In the genomic region with DNA sequence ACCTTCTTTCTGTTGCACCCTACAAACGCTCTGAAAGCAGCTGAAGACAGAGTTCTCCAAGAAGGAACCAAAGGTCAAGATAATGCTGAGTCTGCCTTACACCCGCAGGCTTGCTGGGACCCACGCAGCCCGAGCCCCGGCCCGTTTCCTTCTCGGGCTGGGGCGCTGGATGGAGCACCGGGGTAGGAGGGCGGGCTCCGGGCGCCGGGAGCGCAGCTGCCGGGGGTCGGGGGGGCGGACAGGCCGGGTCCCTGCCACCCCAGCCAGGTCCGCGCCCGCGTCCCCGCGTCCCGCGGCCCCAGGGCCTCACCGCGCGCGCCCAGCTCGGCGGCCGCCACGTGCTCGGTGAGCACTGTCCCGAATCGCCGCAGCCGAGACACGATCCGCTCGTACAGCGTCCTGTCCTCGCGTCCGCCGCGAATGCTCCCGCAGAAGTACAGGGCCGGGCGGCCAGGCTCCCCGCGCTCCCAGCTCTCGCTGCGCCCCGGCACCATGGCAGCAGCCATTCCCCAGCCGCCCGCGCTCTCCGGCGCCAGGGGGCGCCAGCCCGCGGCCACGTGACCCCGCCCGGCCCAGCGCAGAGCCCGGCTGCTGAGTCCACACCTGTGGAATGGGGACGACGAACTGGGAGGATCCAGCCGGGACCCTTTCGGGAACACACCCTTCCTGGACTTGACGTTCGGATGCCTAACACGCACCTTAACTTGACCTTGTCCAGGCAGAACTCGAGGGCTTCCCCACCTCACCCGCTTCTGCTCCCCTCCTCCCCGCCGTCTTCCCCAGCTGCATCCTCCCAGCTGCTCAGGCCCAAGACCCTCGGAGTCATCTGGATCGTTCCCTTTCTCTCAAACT, we compare ENCODE assay signal across 8 cellular contexts. TPM values are rescaled to one million over a fixed set of nuclear protein-coding genes. Genes with fewer than 3 reads are reported as not detected.
DNase-seq lines count a peak whose midpoint lies in the region; ATAC-seq and TF ChIP-seq lines count a peak whose summit lies in the region.

A gene with protein sequence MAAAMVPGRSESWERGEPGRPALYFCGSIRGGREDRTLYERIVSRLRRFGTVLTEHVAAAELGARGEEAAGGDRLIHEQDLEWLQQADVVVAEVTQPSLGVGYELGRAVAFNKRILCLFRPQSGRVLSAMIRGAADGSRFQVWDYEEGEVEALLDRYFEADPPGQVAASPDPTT (minus strand): TSS at position 531 of the 852 bp plus-strand sequence. CDS start 25 bp downstream, at position 506.

- DNase-seq in NCI-H524 (lab: John Stamatoyannopoulos, UW) (peak; percentile 23 to 62), NCI-H524 treated with DMSO at 0.1 percent for 48 hours (lab: John Stamatoyannopoulos, UW) (no peak), NCI-H2171 (lab: John Stamatoyannopoulos, UW) (peak; percentile 68), coronary artery (ENCODE audit: low spot score) (no peak), left colon (peak; percentile 56 to 85)
- DNase-seq in activated CD4-positive, alpha-beta T cell treated with anti-CD3 and anti-CD28 coated beads for 36 hours, result peak; percentile 88
- DNase-seq in stimulated activated CD4-positive, alpha-beta T cell treated with anti-CD3 and anti-CD28 coated beads, Interleukin-1b, Interleukin-23, amount 100 ng/mL, for 48 hours, result peak; percentile 71

- ATAC-seq in HG02840 (IDR thresholded peaks at IDR 0.05; ENCODE audit: low FRiP score, unreplicated experiment) (peak; percentile 71), left colon (peak; percentile 95)
- ATAC-seq in activated CD4-positive, alpha-beta T cell treated with anti-CD3 and anti-CD28 coated beads for 36 hours, result peak; percentile 82

- peak; percentile 84 for TF ChIP-seq CTCF in coronary artery (IDR thresholded peaks at IDR 0.05)

- H3K9me3 Mint-ChIP-seq in activated CD4-positive, alpha-beta T cell treated with anti-CD3 and anti-CD28 coated beads for 36 hours (ENCODE audit: low read depth), result no peaks in the 10 kb centered on the region

- POLR2A ChIA-PET in activated CD4-positive, alpha-beta T cell treated with anti-CD3 and anti-CD28 coated beads for 36 hours (lab: Charles Lee), result interaction anchor here (0.6 to 1.0 kb wide), 2 partner anchors 251 to 299 kb away, joined by 3 to 4 read pairs; a partner anchor contains a TSS

- intact Hi-C loops in activated CD4-positive, alpha-beta T cell treated with anti-CD3 and anti-CD28 coated beads for 36 hours (cut with DNase I, micrococcal nuclease), result loop anchor here (1.0 to 5.0 kb wide), 7 partner anchors 18 to 398 kb away; a partner anchor contains a TSS
- intact Hi-C loops in left colon (cut with DNase I, micrococcal nuclease), result no loop called here

- H3K4me3 Mint-ChIP-seq in activated CD4-positive, alpha-beta T cell treated with anti-CD3 and anti-CD28 coated beads for 36 hours, result peak within 1 kb of the TSS; percentile 92

- H3K27ac Mint-ChIP-seq in activated CD4-positive, alpha-beta T cell treated with anti-CD3 and anti-CD28 coated beads for 36 hours, result peak within 1 kb of the TSS; percentile 91

- H3K4me3 ChIP-seq in coronary artery, result peak within 1 kb of the TSS; percentile 80

- CTCF ChIA-PET in activated CD4-positive, alpha-beta T cell treated with anti-CD3 and anti-CD28 coated beads for 36 hours (lab: Charles Lee), result interaction anchor here (0.6 to 2.9 kb wide), 29 partner anchors 9 to 956 kb away, joined by 3 to 17 read pairs (median 3); a partner anchor contains a TSS

- peaks cover 41% of the 10 kb centered on the region for H3K4me1 Mint-ChIP-seq in activated CD4-positive, alpha-beta T cell treated with anti-CD3 and anti-CD28 coated beads for 36 hours

- H3K27ac ChIP-seq in coronary artery, result peak within 1 kb of the TSS; percentile 47 to 72

- H3K27me3 Mint-ChIP-seq in activated CD4-positive, alpha-beta T cell treated with anti-CD3 and anti-CD28 coated beads for 36 hours, result peaks cover 2% of the 10 kb centered on the region

- H3K36me3 Mint-ChIP-seq in activated CD4-positive, alpha-beta T cell treated with anti-CD3 and anti-CD28 coated beads for 36 hours (ENCODE audit: low read depth), result peaks cover 31% of the 10 kb centered on the region

RNA-seq across cellular contexts. Expression of the gene that starts here (rescaled TPM):
- total RNA-seq in activated CD4-positive, alpha-beta T cell treated with anti-CD3 and anti-CD28 coated beads for 36 hours, result 10 to 100 TPM; 58.5 to 80.3 TPM
- total RNA-seq in left colon, result 10 to 100 TPM; 65.7 to 67.3 TPM

Comparison
In these comparisons a context has a peak if more than half of its experiments do, and no peak if none do; other contexts are left out.
1. DNase-seq: peak in NCI-H524 (2 of 2), NCI-H2171 (single experiment), activated CD4-positive, alpha-beta T cell treated with anti-CD3 and anti-CD28 coated beads for 36 hours (single experiment), left colon (2 of 2) and stimulated activated CD4-positive, alpha-beta T cell treated with anti-CD3 and anti-CD28 coated beads, Interleukin-1b, Interleukin-23, amount 100 ng/mL, for 48 hours (single experiment); none in NCI-H524 treated with DMSO at 0.1 percent for 48 hours (single experiment) and coronary artery (single experiment).
2. intact Hi-C loops: an anchor here in activated CD4-positive, alpha-beta T cell treated with anti-CD3 and anti-CD28 coated beads for 36 hours (1.0 to 5.0 kb wide); none called in left colon.
3. Peak in every context shown above with its lines, with median percentiles within 50 percentile points of each other: ATAC-seq.